ENCODE assay signal across 16 cellular contexts in the genomic region with DNA sequence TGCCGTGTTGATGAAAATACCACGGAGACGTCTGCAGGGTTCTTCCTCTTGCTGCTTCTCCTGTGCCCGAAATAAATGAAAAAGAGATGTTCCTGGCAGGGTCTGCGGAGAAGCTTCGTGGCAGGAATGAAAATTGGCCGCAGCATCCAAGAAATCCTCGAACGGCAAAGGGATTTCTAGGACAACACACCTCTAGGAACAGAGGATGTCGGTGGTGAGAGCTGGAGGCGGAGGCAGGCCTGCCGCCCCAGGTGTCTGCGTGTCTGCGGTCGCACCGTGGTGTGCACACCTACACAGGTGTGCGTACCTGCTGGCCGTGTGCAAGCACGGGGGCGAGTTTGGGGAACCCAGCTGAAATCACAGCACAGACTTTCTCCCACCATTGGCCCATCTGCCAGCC. TPM values are rescaled to one million over a fixed set of nuclear protein-coding genes. Genes with fewer than 3 reads are reported as not detected.
A peak's percentile ranks its signal among the peaks of the same experiment; 100 is the strongest.
DNase-seq lines count a peak whose midpoint lies in the region; ATAC-seq lines count a peak whose summit lies in the region.
"Had no signal": no experiment of that assay in that cellular context is flagged by ENCODE, and none has a peak within 500 bp of the region (broad histone marks: within the 10 kb centered on the region; RNA-seq: fewer than 3 reads in every experiment).

No MANE protein-coding gene starts in this region.

- peaks cover 13% of the 10 kb centered on the region for H3K27me3 Mint-ChIP-seq in activated naive CD8-positive, alpha-beta T cell treated with anti-CD3 and anti-CD28 coated beads, Interleukin-2, amount 50 U/mL, for 24 hours
- H3K27me3 Mint-ChIP-seq: activated CD8-positive, alpha-beta memory T cell treated with anti-CD3 and anti-CD28 coated beads, Interleukin-2, amount 10 ng/mL, durations not matched to agents 7 days and 5 days had no signal

- no peaks in the 10 kb centered on the region for H3K36me3 Mint-ChIP-seq in activated naive CD8-positive, alpha-beta T cell treated with anti-CD3 and anti-CD28 coated beads, Interleukin-2, amount 50 U/mL, for 24 hours (ENCODE audit: low read depth)
- H3K36me3 Mint-ChIP-seq: activated CD8-positive, alpha-beta memory T cell treated with anti-CD3 and anti-CD28 coated beads, Interleukin-2, amount 10 ng/mL, durations not matched to agents 7 days and 5 days had no signal

- H3K4me3 Mint-ChIP-seq in activated naive CD8-positive, alpha-beta T cell treated with anti-CD3 and anti-CD28 coated beads, Interleukin-2, amount 50 U/mL, for 24 hours, result no peak overlapping the region
- H3K4me3 Mint-ChIP-seq: activated CD8-positive, alpha-beta memory T cell treated with anti-CD3 and anti-CD28 coated beads, Interleukin-2, amount 10 ng/mL, durations not matched to agents 7 days and 5 days; activated T-helper 17 cell treated with anti-CD3 and anti-CD28 coated beads, Interleukin-2, amount 50 U/mL, for 72 hours; IgD-negative memory B cell; stimulated activated naive B cell treated with anti-CD40 and anti-IgM and Interleukin-4, amounts not matched to agents 10 μg/mL and 1 μg/mL and 100 μg/mL, for 72 hours; T-helper 2 cell treated with Interferon-gamma antibody and Interleukin-4, amounts not matched to agents 5 μg/mL and 100 μg/mL, for 36 hours had no signal

- no peaks in the 10 kb centered on the region for H3K4me1 Mint-ChIP-seq in activated naive CD8-positive, alpha-beta T cell treated with anti-CD3 and anti-CD28 coated beads, Interleukin-2, amount 50 U/mL, for 24 hours
- H3K4me1 Mint-ChIP-seq: activated CD8-positive, alpha-beta memory T cell treated with anti-CD3 and anti-CD28 coated beads, Interleukin-2, amount 10 ng/mL, durations not matched to agents 7 days and 5 days; activated T-helper 17 cell treated with anti-CD3 and anti-CD28 coated beads, Interleukin-2, amount 50 U/mL, for 72 hours; IgD-negative memory B cell; stimulated activated naive B cell treated with anti-CD40 and anti-IgM and Interleukin-4, amounts not matched to agents 10 μg/mL and 1 μg/mL and 100 μg/mL, for 72 hours had no signal

- DNase-seq in DMS79 (lab: John Stamatoyannopoulos, UW) (peak; percentile 57), NCI-H345 treated with DMSO at 0.1 percent for 48 hours (lab: John Stamatoyannopoulos, UW; ENCODE audit: unreplicated experiment) (peak; percentile 53), middle frontal gyrus (ENCODE audit: extremely low spot score, low spot score) (peak; percentile 22), T1000 (lab: John Stamatoyannopoulos, UW) (no peak), COLO829 (ENCODE audit: low spot score) (no peak), COR-L47 (lab: John Stamatoyannopoulos, UW) (no peak)
- no peak for DNase-seq in activated naive CD8-positive, alpha-beta T cell treated with anti-CD3 and anti-CD28 coated beads, Interleukin-2, amount 50 U/mL, for 24 hours
- DNase-seq: ACHN; activated CD8-positive, alpha-beta memory T cell treated with anti-CD3 and anti-CD28 coated beads, Interleukin-2, amount 10 ng/mL, durations not matched to agents 7 days and 5 days; stimulated activated naive B cell treated with anti-CD40 and anti-IgM and Interleukin-4, amounts not matched to agents 10 μg/mL and 1 μg/mL and 100 μg/mL, for 72 hours; trophoblast cell had no signal

- no peak overlapping the region for H3K27ac Mint-ChIP-seq in activated naive CD8-positive, alpha-beta T cell treated with anti-CD3 and anti-CD28 coated beads, Interleukin-2, amount 50 U/mL, for 24 hours
- H3K27ac Mint-ChIP-seq: activated CD8-positive, alpha-beta memory T cell treated with anti-CD3 and anti-CD28 coated beads, Interleukin-2, amount 10 ng/mL, durations not matched to agents 7 days and 5 days; activated T-helper 17 cell treated with anti-CD3 and anti-CD28 coated beads, Interleukin-2, amount 50 U/mL, for 72 hours; IgD-negative memory B cell; stimulated activated naive B cell treated with anti-CD40 and anti-IgM and Interleukin-4, amounts not matched to agents 10 μg/mL and 1 μg/mL and 100 μg/mL, for 72 hours; T-helper 2 cell treated with Interferon-gamma antibody and Interleukin-4, amounts not matched to agents 5 μg/mL and 100 μg/mL, for 36 hours had no signal

- peak; percentile 16 for ATAC-seq in esophagus mucosa
- ATAC-seq in activated naive CD8-positive, alpha-beta T cell treated with anti-CD3 and anti-CD28 coated beads, Interleukin-2, amount 50 U/mL, for 24 hours, result no peak
- ATAC-seq: activated CD8-positive, alpha-beta memory T cell treated with anti-CD3 and anti-CD28 coated beads, Interleukin-2, amount 10 ng/mL, durations not matched to agents 7 days and 5 days; activated T-helper 17 cell treated with anti-CD3 and anti-CD28 coated beads, Interleukin-2, amount 50 U/mL, for 72 hours; stimulated activated naive B cell treated with anti-CD40 and anti-IgM and Interleukin-4, amounts not matched to agents 10 μg/mL and 1 μg/mL and 100 μg/mL, for 72 hours had no signal

- no peaks in the 10 kb centered on the region for H3K9me3 Mint-ChIP-seq in activated naive CD8-positive, alpha-beta T cell treated with anti-CD3 and anti-CD28 coated beads, Interleukin-2, amount 50 U/mL, for 24 hours
- H3K9me3 Mint-ChIP-seq: activated T-helper 17 cell treated with anti-CD3 and anti-CD28 coated beads, Interleukin-2, amount 50 U/mL, for 72 hours; IgD-negative memory B cell; T-helper 2 cell treated with Interferon-gamma antibody and Interleukin-4, amounts not matched to agents 5 μg/mL and 100 μg/mL, for 36 hours had no signal

RNA-seq across cellular contexts. Expression of gene TMEM130, which starts 43.4 kb away (rescaled TPM):
- total RNA-seq in esophagus mucosa, result not detected
- total RNA-seq: activated CD8-positive, alpha-beta memory T cell treated with anti-CD3 and anti-CD28 coated beads, Interleukin-2, amount 10 ng/mL, durations not matched to agents 7 days and 5 days; activated T-helper 17 cell treated with anti-CD3 and anti-CD28 coated beads, Interleukin-2, amount 50 U/mL, for 72 hours; PC-3 had no signal

RNA-seq across cellular contexts. Expression of gene TRRAP, which starts 51.9 kb away (rescaled TPM):
- 17.3 TPM for total RNA-seq in esophagus mucosa

Comparison
In these comparisons a context has a peak if more than half of its experiments do, and no peak if none do; other contexts are left out.
1. DNase-seq: peak in DMS79 (single experiment), NCI-H345 treated with DMSO at 0.1 percent for 48 hours (single experiment) and middle frontal gyrus (single experiment); none in T1000 (single experiment), activated naive CD8-positive, alpha-beta T cell treated with anti-CD3 and anti-CD28 coated beads, Interleukin-2, amount 50 U/mL, for 24 hours (single experiment), COLO829 (single experiment) and COR-L47 (single experiment).